ENCODE assay signal across 28 cellular contexts in the genomic region with DNA sequence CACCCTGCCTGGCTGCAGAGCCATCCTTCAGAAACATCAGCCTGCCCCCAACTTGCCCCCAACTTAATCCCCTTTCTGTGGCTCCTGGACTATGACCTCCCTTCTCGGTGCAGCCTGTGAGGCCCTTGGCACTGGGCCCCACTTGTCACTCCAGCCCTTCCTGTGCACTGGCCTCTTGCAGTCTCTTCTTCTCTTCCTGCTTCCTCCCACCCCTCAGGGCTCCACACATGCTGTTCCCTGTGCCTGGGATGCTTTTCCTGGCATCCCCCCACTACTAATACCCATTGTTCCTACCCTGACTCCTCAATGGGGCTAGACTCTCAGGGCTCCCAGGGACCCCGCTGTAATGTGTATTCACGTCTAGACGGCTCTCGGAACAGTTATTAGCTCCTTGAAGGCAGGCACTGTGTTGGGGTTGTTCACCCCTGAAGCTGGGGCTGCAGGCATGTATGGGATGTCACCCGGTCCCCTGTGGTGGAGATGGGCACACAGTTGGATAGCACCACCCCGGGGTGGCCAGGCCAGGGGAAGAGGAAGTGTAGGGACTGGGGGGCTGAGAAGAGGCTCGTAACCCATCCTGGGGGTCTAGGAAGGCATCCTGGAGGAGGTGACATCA. TPM values are rescaled to one million over a fixed set of nuclear protein-coding genes. Genes with fewer than 3 reads are reported as not detected.
"Had no signal": no experiment of that assay in that cellular context is flagged by ENCODE, and none has a peak within 500 bp of the region (broad histone marks: within the 10 kb centered on the region; RNA-seq: fewer than 3 reads in every experiment).

No MANE protein-coding gene starts in this region.

- H3K36me3 ChIP-seq: brain microvascular endothelial cell, ovary, suprapubic skin, transverse colon, WERI-Rb-1 had no signal

- H3K27me3 ChIP-seq: ovary, transverse colon had no signal

- H3K36me3 Mint-ChIP-seq: memory B cell, naive B cell had no signal

- H3K4me3 Mint-ChIP-seq: activated naive CD4-positive, alpha-beta T cell treated with anti-CD3 and anti-CD28 coated beads for 36 hours; activated naive CD8-positive, alpha-beta T cell treated with anti-CD3 and anti-CD28 coated beads, Interleukin-2, amount 50 U/mL, for 24 hours; activated T-cell treated with anti-CD3 and anti-CD28 coated beads, Interleukin-2, amount 50 U/mL, for 24 hours; memory B cell; naive B cell; neural crest cell; stimulated activated naive CD8-positive, alpha-beta T cell treated with anti-CD3 and anti-CD28 coated beads, Interleukin-15, amount 100 ng/mL, for 72 hours had no signal

- H3K27ac Mint-ChIP-seq: activated naive CD4-positive, alpha-beta T cell treated with anti-CD3 and anti-CD28 coated beads for 36 hours; activated naive CD8-positive, alpha-beta T cell treated with anti-CD3 and anti-CD28 coated beads, Interleukin-2, amount 50 U/mL, for 24 hours; activated T-cell treated with anti-CD3 and anti-CD28 coated beads, Interleukin-2, amount 50 U/mL, for 24 hours; activated T-helper 2 cell treated with anti-CD3 and anti-CD28 coated beads, Interferon-gamma antibody, Interleukin-2, Interleukin-4, amounts not matched to agents 10 μg/mL and 5 μg/mL and 100 μg/mL, durations not matched to agents 14 hours and 24 hours and 36 hours; memory B cell had no signal

- DNase-seq: activated CD4-positive, alpha-beta T cell treated with anti-CD3 and anti-CD28 coated beads, Interleukin-2, amount 50 U/mL, for 48 hours; activated naive CD4-positive, alpha-beta T cell treated with anti-CD3 and anti-CD28 coated beads for 36 hours; activated naive CD8-positive, alpha-beta T cell treated with anti-CD3 and anti-CD28 coated beads, Interleukin-2, amount 50 U/mL, for 24 hours; activated T-cell treated with anti-CD3 and anti-CD28 coated beads, Interleukin-2, amount 50 U/mL, for 24 hours; anterior cingulate cortex; brain microvascular endothelial cell; central memory CD4-positive, alpha-beta T cell; dorsolateral prefrontal cortex; foreskin keratinocyte; hypothalamus; mucosa of descending colon; naive B cell; ovary; stimulated activated CD4-positive, alpha-beta T cell treated with anti-CD3 and anti-CD28 coated beads, Interleukin-4, amount 100 ng/mL, for 1 hour; stimulated activated naive CD8-positive, alpha-beta T cell treated with anti-CD3 and anti-CD28 coated beads, Interleukin-15, amount 100 ng/mL, for 72 hours; T-helper 2 cell; transverse colon; WERI-Rb-1 had no signal

- H3K27me3 Mint-ChIP-seq: activated T-cell treated with anti-CD3 and anti-CD28 coated beads, Interleukin-2, amount 50 U/mL, for 24 hours had no signal

- H3K4me3 ChIP-seq: dorsolateral prefrontal cortex, mucosa of descending colon, ovary, smooth muscle cell, suprapubic skin, transverse colon had no signal

- ATAC-seq: activated naive CD8-positive, alpha-beta T cell treated with anti-CD3 and anti-CD28 coated beads, Interleukin-2, amount 50 U/mL, for 24 hours; foreskin keratinocyte; mucosa of descending colon; sciatic nerve; stimulated activated naive CD8-positive, alpha-beta T cell treated with anti-CD3 and anti-CD28 coated beads, Interleukin-15, amount 100 ng/mL, for 72 hours had no signal

- H3K9me3 Mint-ChIP-seq: activated naive CD4-positive, alpha-beta T cell treated with anti-CD3 and anti-CD28 coated beads for 36 hours; activated naive CD8-positive, alpha-beta T cell treated with anti-CD3 and anti-CD28 coated beads, Interleukin-2, amount 50 U/mL, for 24 hours; activated T-cell treated with anti-CD3 and anti-CD28 coated beads, Interleukin-2, amount 50 U/mL, for 24 hours; activated T-helper 2 cell treated with anti-CD3 and anti-CD28 coated beads, Interferon-gamma antibody, Interleukin-2, Interleukin-4, amounts not matched to agents 10 μg/mL and 5 μg/mL and 100 μg/mL, durations not matched to agents 14 hours and 24 hours and 36 hours; memory B cell; naive B cell; neural crest cell; stimulated activated naive CD8-positive, alpha-beta T cell treated with anti-CD3 and anti-CD28 coated beads, Interleukin-15, amount 100 ng/mL, for 72 hours had no signal

- H3K9me3 ChIP-seq: mucosa of descending colon, ovary, suprapubic skin, transverse colon had no signal

- H3K4me2 ChIP-seq: smooth muscle cell had no signal

- H3K27ac ChIP-seq: brain microvascular endothelial cell, dorsolateral prefrontal cortex, epithelial cell of prostate, foreskin keratinocyte, ovary, suprapubic skin, transverse colon, WERI-Rb-1 had no signal

- H3K4me1 Mint-ChIP-seq: activated naive CD8-positive, alpha-beta T cell treated with anti-CD3 and anti-CD28 coated beads, Interleukin-2, amount 50 U/mL, for 24 hours; memory B cell; neural crest cell; stimulated activated naive CD8-positive, alpha-beta T cell treated with anti-CD3 and anti-CD28 coated beads, Interleukin-15, amount 100 ng/mL, for 72 hours had no signal

RNA-seq across cellular contexts. Expression of gene LDLRAD1, which starts 4.5 kb away (rescaled TPM):
- total RNA-seq: activated naive CD4-positive, alpha-beta T cell treated with anti-CD3 and anti-CD28 coated beads for 36 hours; activated T-helper 2 cell treated with anti-CD3 and anti-CD28 coated beads, Interferon-gamma antibody, Interleukin-2, Interleukin-4, amounts not matched to agents 10 μg/mL and 5 μg/mL and 100 μg/mL, durations not matched to agents 14 hours and 24 hours and 36 hours; fibroblast of lung; foreskin keratinocyte; kidney epithelial cell; liver; neural crest cell; sciatic nerve; smooth muscle cell; transverse colon had no signal
- polyA plus RNA-seq: fibroblast of lung, foreskin keratinocyte, liver, smooth muscle cell had no signal
